Comparison of ENCODE assay signal across 1 cellular context in genomic region chr19:57239982-57240310, GRCh38.
A peak's percentile ranks its signal among the peaks of the same experiment; 100 is the strongest.
TF ChIP-seq lines count a peak whose summit lies in the region.

No MANE protein-coding gene starts in this region.

TF ChIP-seq in HepG2, 621 proteins besides CTCF, POLR2A, EP300 and RAD21:
- TF ChIP-seq CHCHD3 (CRISPR knock-in tag; IDR thresholded peaks at IDR 0.05) (0 out of 2 replicates have a peak, but pooled peaks have one; percentile 23), ZNF33B (CRISPR knock-in tag; IDR thresholded peaks at IDR 0.05) (0 out of 2 replicates have a peak, but pooled peaks have one; percentile 0), ZNF780A (CRISPR knock-in tag; IDR thresholded peaks at IDR 0.05) (no peak), ZNF121 (CRISPR knock-in tag; IDR thresholded peaks at IDR 0.05) (no peak), ZNF33A (CRISPR knock-in tag; IDR thresholded peaks at IDR 0.05; ENCODE audit: borderline replicate concordance) (peak; percentile 22; the same call in 1 of the 2 replicates)
